2 cellular contexts compared by ENCODE assay signal in genomic region chr2:150601280-150602038, GRCh38.
TF ChIP-seq lines count a peak whose summit lies in the region.

No MANE protein-coding gene starts in this region.

TF ChIP-seq in A549, 52 proteins besides CTCF, POLR2A, EP300 and RAD21 (continued from another document):
- TF ChIP-seq BCL3 (IDR thresholded peaks at IDR 0.05), result no peak
- TF ChIP-seq USF2 (IDR thresholded peaks at IDR 0.05), result no peak
- no peak for TF ChIP-seq POLR2AphosphoS2 (conservative IDR thresholded peaks at IDR 0.05; ENCODE audit: low read length)
- no peak for TF ChIP-seq REST (IDR thresholded peaks at IDR 0.05)
- peak; percentile 54; the same call in 1 of the 2 replicates for TF ChIP-seq GATA3 (IDR thresholded peaks at IDR 0.05; ENCODE audit: borderline replicate concordance)
- 0 out of 3 replicates have a peak, but pooled peaks have one; percentile 17 for TF ChIP-seq SMC3 (IDR thresholded peaks at IDR 0.05)
- no peak for TF ChIP-seq MAZ (IDR thresholded peaks at IDR 0.05; ENCODE audit: borderline replicate concordance, low read depth, low read length)
- no peak for TF ChIP-seq RCOR1 (IDR thresholded peaks at IDR 0.05; ENCODE audit: low read depth, low read length)
- no peak for TF ChIP-seq HOXB5 (CRISPR knock-in tag; IDR thresholded peaks at IDR 0.05)
- TF ChIP-seq JUN (IDR thresholded peaks at IDR 0.05), result peak in 1 of 2 experiments; percentile 57; a peak in 2 of 5 replicates
- TF ChIP-seq ELK1 (IDR thresholded peaks at IDR 0.05; ENCODE audit: low read depth, low read length), result no peak
- TF ChIP-seq HOXA7 (CRISPR knock-in tag; IDR thresholded peaks at IDR 0.05), result no peak
- no peak for TF ChIP-seq FOXS1 (CRISPR knock-in tag; IDR thresholded peaks at IDR 0.05)
- TF ChIP-seq CEBPB (IDR thresholded peaks at IDR 0.05), result peak in 1 of 2 experiments; percentile 31; a peak in 1 of 4 replicates
- no peak for TF ChIP-seq FOSL2 (IDR thresholded peaks at IDR 0.05)
- TF ChIP-seq FOSL2 (CRISPR knock-in tag; IDR thresholded peaks at IDR 0.05), result no peak
- peak; percentile 35; the same call in 1 of the 2 replicates for TF ChIP-seq MAX (IDR thresholded peaks at IDR 0.05)

TF ChIP-seq in HepG2, 621 proteins besides CTCF, POLR2A, EP300 and RAD21 (continued from another document):
- TF ChIP-seq THAP8 (CRISPR knock-in tag; IDR thresholded peaks at IDR 0.05; ENCODE audit: borderline replicate concordance) (no peak), ZNF747 (CRISPR knock-in tag; IDR thresholded peaks at IDR 0.05; ENCODE audit: borderline replicate concordance) (no peak), PRDM4 (CRISPR knock-in tag; IDR thresholded peaks at IDR 0.05; ENCODE audit: borderline replicate concordance) (no peak), GMEB1 (CRISPR knock-in tag; IDR thresholded peaks at IDR 0.05; ENCODE audit: borderline replicate concordance) (no peak), MIER2 (CRISPR knock-in tag; IDR thresholded peaks at IDR 0.05) (no peak), TFAP4 (IDR thresholded peaks at IDR 0.05; ENCODE audit: borderline replicate concordance, low read depth) (no peak), ZFAT (CRISPR knock-in tag; conservative IDR thresholded peaks at IDR 0.05) (no peak), GFI1 (CRISPR knock-in tag; IDR thresholded peaks at IDR 0.05; ENCODE audit: borderline replicate concordance) (no peak), JUN (CRISPR knock-in tag; IDR thresholded peaks at IDR 0.05) (no peak)
